1 cellular context compared by ENCODE assay signal in genomic region chr3:42639192-42639591, GRCh38.
TF ChIP-seq lines count a peak whose summit lies in the region.

No MANE protein-coding gene starts in this region.

TF ChIP-seq in SK-N-SH, 30 proteins besides CTCF, POLR2A, EP300 and RAD21 (continued from another document):
- no peak for TF ChIP-seq REST (IDR thresholded peaks at IDR 0.05; ENCODE audit: low read depth, low read length)
- no peak for TF ChIP-seq POLR2AphosphoS5 (IDR thresholded peaks at IDR 0.05; ENCODE audit: low read depth, low read length)
- no peak for TF ChIP-seq ZBTB33 (IDR thresholded peaks at IDR 0.05; ENCODE audit: borderline replicate concordance, low read depth)
- no peak for TF ChIP-seq TCF12 (IDR thresholded peaks at IDR 0.05)
- TF ChIP-seq TEAD4 (IDR thresholded peaks at IDR 0.05; ENCODE audit: borderline replicate concordance, insufficient read depth): no peak
- no peak for TF ChIP-seq NRF1 (IDR thresholded peaks at IDR 0.05; ENCODE audit: low read depth, low read length)
- no peak for TF ChIP-seq JUND (IDR thresholded peaks at IDR 0.05)
- no peak for TF ChIP-seq RCOR1 (IDR thresholded peaks at IDR 0.05; ENCODE audit: low read length)
- TF ChIP-seq TAF1 (IDR thresholded peaks at IDR 0.05; ENCODE audit: borderline replicate concordance, low read depth, low read length): no peak
- no peak for TF ChIP-seq MEF2A (IDR thresholded peaks at IDR 0.05; ENCODE audit: borderline replicate concordance, low read depth)
- no peak for TF ChIP-seq NFIC (IDR thresholded peaks at IDR 0.05; ENCODE audit: borderline replicate concordance)
- TF ChIP-seq MAX (IDR thresholded peaks at IDR 0.05; ENCODE audit: low read depth): no peak
- TF ChIP-seq SMC3 (IDR thresholded peaks at IDR 0.05; ENCODE audit: low read depth, low read length): no peak
- TF ChIP-seq CHD2 (IDR thresholded peaks at IDR 0.05; ENCODE audit: low read length, partially characterized antibody): no peak
- TF ChIP-seq PBX3 (IDR thresholded peaks at IDR 0.05): no peak
- TF ChIP-seq GATA2 (CRISPR knock-in tag; IDR thresholded peaks at IDR 0.05): no peak
